8 cellular contexts compared by ENCODE assay signal in genomic region chr14:63852817-63853730, GRCh38. TPM values are rescaled to one million over a fixed set of nuclear protein-coding genes. Genes with fewer than 3 reads are reported as not detected.
A peak's percentile ranks its signal among the peaks of the same experiment; 100 is the strongest.
DNase-seq lines count a peak whose midpoint lies in the region; ATAC-seq, FAIRE-seq and TF ChIP-seq lines count a peak whose summit lies in the region.

Gene SYNE2 (plus strand): TSS chr14:63853004. CDS start chr14:63909149, 56,145 bp downstream.

- H3K27me3 Mint-ChIP-seq in Caco-2 (ENCODE audit: insufficient read depth, unreplicated experiment), result no peaks in the 10 kb centered on the region
- no peaks in the 10 kb centered on the region for H3K27me3 Mint-ChIP-seq in activated T-helper 17 cell treated with anti-CD3 and anti-CD28 coated beads, Interleukin-2, amount 50 U/mL, for 72 hours
- peaks cover 8% of the 10 kb centered on the region for H3K27me3 Mint-ChIP-seq in nephron (ENCODE audit: low read depth)
- H3K27me3 Mint-ChIP-seq in stimulated activated naive CD8-positive, alpha-beta T cell treated with anti-CD3 and anti-CD28 coated beads, Interleukin-15, amount 100 ng/mL, for 72 hours, result no peaks in the 10 kb centered on the region

- peak within 1 kb of the TSS; percentile 89 for H3K4me3 Mint-ChIP-seq in Caco-2 (ENCODE audit: unreplicated experiment)
- H3K4me3 Mint-ChIP-seq in activated T-helper 17 cell treated with anti-CD3 and anti-CD28 coated beads, Interleukin-2, amount 50 U/mL, for 72 hours, result peak within 1 kb of the TSS; percentile 96
- H3K4me3 Mint-ChIP-seq in nephron, result peak within 1 kb of the TSS; percentile 94 to 100 (median 98)
- peak within 1 kb of the TSS; percentile 94 to 96 for H3K4me3 Mint-ChIP-seq in stimulated activated naive CD8-positive, alpha-beta T cell treated with anti-CD3 and anti-CD28 coated beads, Interleukin-15, amount 100 ng/mL, for 72 hours

- H3K4me3 ChIP-seq in Caco-2 (ENCODE audit: low read depth, low read length) (peak within 1 kb of the TSS; percentile 64), fibroblast of pulmonary artery (replicated peaks; ENCODE audit: low read depth, low read length) (peak within 1 kb of the TSS; percentile 79)

- peak; percentile 85 for ATAC-seq in GM19452 (IDR thresholded peaks at IDR 0.05; ENCODE audit: unreplicated experiment)
- peak; percentile 82 for ATAC-seq in activated T-helper 17 cell treated with anti-CD3 and anti-CD28 coated beads, Interleukin-2, amount 50 U/mL, for 72 hours (replicated peaks)
- peak; percentile 89 for ATAC-seq in stimulated activated naive CD8-positive, alpha-beta T cell treated with anti-CD3 and anti-CD28 coated beads, Interleukin-15, amount 100 ng/mL, for 72 hours

- H3K27me3 ChIP-seq in Caco-2 (replicated peaks; ENCODE audit: control insufficient read depth, insufficient read depth, low read length), result no peaks in the 10 kb centered on the region

- no peaks in the 10 kb centered on the region; the same call in 1 of the 2 replicates for H3K36me3 ChIP-seq in Caco-2 (ENCODE audit: control insufficient read depth, insufficient read depth, low read length)

- H3K9me3 Mint-ChIP-seq in Caco-2 (ENCODE audit: unreplicated experiment), result no peaks in the 10 kb centered on the region
- no peaks in the 10 kb centered on the region for H3K9me3 Mint-ChIP-seq in activated T-helper 17 cell treated with anti-CD3 and anti-CD28 coated beads, Interleukin-2, amount 50 U/mL, for 72 hours
- no peaks in the 10 kb centered on the region for H3K9me3 Mint-ChIP-seq in nephron
- H3K9me3 Mint-ChIP-seq in stimulated activated naive CD8-positive, alpha-beta T cell treated with anti-CD3 and anti-CD28 coated beads, Interleukin-15, amount 100 ng/mL, for 72 hours, result no peaks in the 10 kb centered on the region

- intact Hi-C loops in Caco-2 (cut with micrococcal nuclease; ENCODE audit: unreplicated experiment), result no loop called here

- CTCF ChIA-PET in Caco-2 (lab: Charles Lee), result interaction anchor here (1.1 to 1.9 kb wide), 2 partner anchors 158 to 211 kb away, joined by 3 to 5 read pairs; partner anchors contain the start of gene WDR89

- DNase-seq in Caco-2, result peak; percentile 72 to 88
- DNase-seq in HK-2 (ENCODE audit: unreplicated experiment), result peak; percentile 78
- peak; percentile 7 for DNase-seq in RCC 7860 (ENCODE audit: low spot score)
- peak; percentile 77 for DNase-seq in fibroblast of pulmonary artery (ENCODE audit: low read depth)
- peak; percentile 82 to 84 for DNase-seq in stimulated activated naive CD8-positive, alpha-beta T cell treated with anti-CD3 and anti-CD28 coated beads, Interleukin-15, amount 100 ng/mL, for 72 hours

- no peaks in the 10 kb centered on the region for H3K9me3 ChIP-seq in Caco-2

- H3K4me1 Mint-ChIP-seq in Caco-2 (ENCODE audit: low read depth, unreplicated experiment), result peaks cover 13% of the 10 kb centered on the region
- peaks cover 28% of the 10 kb centered on the region for H3K4me1 Mint-ChIP-seq in activated T-helper 17 cell treated with anti-CD3 and anti-CD28 coated beads, Interleukin-2, amount 50 U/mL, for 72 hours
- peaks cover 14% of the 10 kb centered on the region for H3K4me1 Mint-ChIP-seq in nephron
- H3K4me1 Mint-ChIP-seq in stimulated activated naive CD8-positive, alpha-beta T cell treated with anti-CD3 and anti-CD28 coated beads, Interleukin-15, amount 100 ng/mL, for 72 hours, result peaks cover 37% of the 10 kb centered on the region

- no TSS peak for BruUV-seq in Caco-2 (replicated peaks; lab: Mats Ljungman, UMichigan)

- POLR2A ChIA-PET in Caco-2 (lab: Charles Lee), result no interaction called here

- H3K36me3 Mint-ChIP-seq in Caco-2 (ENCODE audit: insufficient read depth, unreplicated experiment), result peaks cover 6% of the 10 kb centered on the region
- H3K36me3 Mint-ChIP-seq in activated T-helper 17 cell treated with anti-CD3 and anti-CD28 coated beads, Interleukin-2, amount 50 U/mL, for 72 hours (ENCODE audit: low read depth), result peaks cover 9% of the 10 kb centered on the region
- no peaks in the 10 kb centered on the region for H3K36me3 Mint-ChIP-seq in nephron (ENCODE audit: low read depth)

- H3K27ac Mint-ChIP-seq in Caco-2 (ENCODE audit: unreplicated experiment), result peak within 1 kb of the TSS; percentile 70
- H3K27ac Mint-ChIP-seq in activated T-helper 17 cell treated with anti-CD3 and anti-CD28 coated beads, Interleukin-2, amount 50 U/mL, for 72 hours, result peak within 1 kb of the TSS; percentile 95
- peak within 1 kb of the TSS; percentile 85 to 99 (median 96) for H3K27ac Mint-ChIP-seq in nephron
- H3K27ac Mint-ChIP-seq in stimulated activated naive CD8-positive, alpha-beta T cell treated with anti-CD3 and anti-CD28 coated beads, Interleukin-15, amount 100 ng/mL, for 72 hours, result peak within 1 kb of the TSS; percentile 95 to 98

- TF ChIP-seq CTCF in Caco-2 (IDR thresholded peaks at IDR 0.05; ENCODE audit: insufficient read depth in 1 of 2, low read depth in 1 of 2, low read length in 1 of 2, severe bottlenecking in 1 of 2, unreplicated experiment in 1 of 2) (no peak), fibroblast of pulmonary artery (IDR thresholded peaks at IDR 0.05; ENCODE audit: low read length, missing control alignments) (no peak), nephron (IDR thresholded peaks at IDR 0.05; ENCODE audit: unreplicated experiment in 3 of 3) (peak; percentile 22 to 34 (median 27))

- FAIRE-seq in RCC 7860 (lab: Jason Lieb, UNC), result no peak

- H3K4me1 ChIP-seq in Caco-2, result peaks cover 15% of the 10 kb centered on the region

RNA-seq across cellular contexts. Expression of gene SYNE2, which starts in this region (rescaled TPM):
- total RNA-seq in Caco-2 (2022), result 48.5 and 50.3 TPM in 2 replicates
- total RNA-seq in activated T-helper 17 cell treated with anti-CD3 and anti-CD28 coated beads, Interleukin-2, amount 50 U/mL, for 72 hours, result 10 to 100 TPM; 48.5 to 66.9 TPM

Comparison
In these comparisons a context has a peak if more than half of its experiments do, and no peak if none do; other contexts are left out.
1. Peak in every context shown above with its lines: DNase-seq, ATAC-seq and H3K4me3 ChIP-seq.
2. DNase-seq: peak in every context shown above with its lines; median percentile 83 in stimulated activated naive CD8-positive, alpha-beta T cell treated with anti-CD3 and anti-CD28 coated beads, Interleukin-15, amount 100 ng/mL, for 72 hours; 80 in Caco-2; 78 in HK-2; 77 in fibroblast of pulmonary artery; 7 in RCC 7860.
3. CTCF ChIP-seq: peak in nephron (3 of 3); none in Caco-2 (0 of 2) and fibroblast of pulmonary artery (single experiment).